In genomic region chr16:30740364-30741251, GRCh38 we compare ENCODE assay signal across 8 cellular contexts. TPM values are rescaled to one million over a fixed set of nuclear protein-coding genes. Genes with fewer than 3 reads are reported as not detected.
A peak's percentile ranks its signal among the peaks of the same experiment; 100 is the strongest.
DNase-seq lines count a peak whose midpoint lies in the region; ATAC-seq and TF ChIP-seq lines count a peak whose summit lies in the region.

No MANE protein-coding gene starts in this region.

- intact Hi-C loops in activated naive CD4-positive, alpha-beta T cell treated with anti-CD3 and anti-CD28 coated beads for 36 hours (cut with micrococcal nuclease) = no loop called here
- intact Hi-C loops in activated CD4-positive, alpha-beta memory T cell treated with anti-CD3 and anti-CD28 coated beads for 36 hours (cut with micrococcal nuclease) = no loop called here
- intact Hi-C loops in Right ventricle myocardium inferior (cut with DNase I) = no loop called here
- intact Hi-C loops in psoas muscle (cut with DNase I) = loop anchor here (5.0 kb wide), 2 partner anchors 33 to 38 kb away; no protein-coding TSS in a partner anchor

- peaks cover 11 to 82% of the 10 kb centered on the region in 2 donors for H3K36me3 ChIP-seq in psoas muscle (ENCODE audit: insufficient read depth in 1 of 2, low read depth in 1 of 2)

- H3K4me3 Mint-ChIP-seq in activated naive CD4-positive, alpha-beta T cell treated with anti-CD3 and anti-CD28 coated beads for 36 hours = no peak overlapping the region
- no peak overlapping the region for H3K4me3 Mint-ChIP-seq in activated CD4-positive, alpha-beta memory T cell treated with anti-CD3 and anti-CD28 coated beads for 36 hours

- peaks cover 44% of the 10 kb centered on the region for H3K36me3 Mint-ChIP-seq in activated naive CD4-positive, alpha-beta T cell treated with anti-CD3 and anti-CD28 coated beads for 36 hours (ENCODE audit: low read depth)
- H3K36me3 Mint-ChIP-seq in activated CD4-positive, alpha-beta memory T cell treated with anti-CD3 and anti-CD28 coated beads for 36 hours = peaks cover 54% of the 10 kb centered on the region

- H3K4me1 Mint-ChIP-seq in activated naive CD4-positive, alpha-beta T cell treated with anti-CD3 and anti-CD28 coated beads for 36 hours (ENCODE audit: low read depth) = peaks cover 10% of the 10 kb centered on the region
- peaks cover 19% of the 10 kb centered on the region for H3K4me1 Mint-ChIP-seq in activated CD4-positive, alpha-beta memory T cell treated with anti-CD3 and anti-CD28 coated beads for 36 hours (ENCODE audit: low read depth)

- H3K27ac ChIP-seq in psoas muscle = peak overlapping the region; percentile 19

- H3K27me3 Mint-ChIP-seq in activated naive CD4-positive, alpha-beta T cell treated with anti-CD3 and anti-CD28 coated beads for 36 hours (ENCODE audit: low read depth) = no peaks in the 10 kb centered on the region
- no peaks in the 10 kb centered on the region for H3K27me3 Mint-ChIP-seq in activated CD4-positive, alpha-beta memory T cell treated with anti-CD3 and anti-CD28 coated beads for 36 hours

- H3K27ac Mint-ChIP-seq in activated naive CD4-positive, alpha-beta T cell treated with anti-CD3 and anti-CD28 coated beads for 36 hours = peak overlapping the region; percentile 67
- peak overlapping the region; percentile 60 for H3K27ac Mint-ChIP-seq in activated CD4-positive, alpha-beta memory T cell treated with anti-CD3 and anti-CD28 coated beads for 36 hours

- POLR2A ChIA-PET in activated CD4-positive, alpha-beta memory T cell treated with anti-CD3 and anti-CD28 coated beads for 36 hours (lab: Charles Lee) = no interaction called here

- H3K27me3 ChIP-seq in psoas muscle (ENCODE audit: insufficient read depth in 3 of 3, low read length in 2 of 3) = no peaks in the 10 kb centered on the region

- ATAC-seq in Right ventricle myocardium inferior (peak; percentile 72), psoas muscle (peak; percentile 62 to 77 (median 68)), GM21737 (IDR thresholded peaks at IDR 0.05; ENCODE audit: unreplicated experiment) (no peak), HG02981 (IDR thresholded peaks at IDR 0.05; ENCODE audit: unreplicated experiment) (no peak)

- CTCF ChIA-PET in activated naive CD4-positive, alpha-beta T cell treated with anti-CD3 and anti-CD28 coated beads for 36 hours (lab: Charles Lee) = interaction anchor here (0.6 kb wide), 1 partner anchor 95 kb away, joined by 3 read pairs; no protein-coding TSS in a partner anchor
- CTCF ChIA-PET in activated CD4-positive, alpha-beta memory T cell treated with anti-CD3 and anti-CD28 coated beads for 36 hours (lab: Charles Lee) = no interaction called here

- H3K4me3 ChIP-seq in psoas muscle = no peak overlapping the region

- no peaks in the 10 kb centered on the region for H3K9me3 Mint-ChIP-seq in activated naive CD4-positive, alpha-beta T cell treated with anti-CD3 and anti-CD28 coated beads for 36 hours
- H3K9me3 Mint-ChIP-seq in activated CD4-positive, alpha-beta memory T cell treated with anti-CD3 and anti-CD28 coated beads for 36 hours = no peaks in the 10 kb centered on the region

- 41 to 53% (median 49%) methylated on average over 8 of the region's 8 CpGs for WGBS in psoas muscle, 3 donors

- TF ChIP-seq CTCF in psoas muscle (IDR thresholded peaks at IDR 0.05) = no peak

- no peaks in the 10 kb centered on the region for H3K4me1 ChIP-seq in psoas muscle

- no peaks in the 10 kb centered on the region for H3K9me3 ChIP-seq in psoas muscle

- no peak for DNase-seq in activated naive CD4-positive, alpha-beta T cell treated with anti-CD3 and anti-CD28 coated beads for 36 hours
- DNase-seq in activated naive CD4-positive, alpha-beta T cell treated with anti-CD3 and anti-CD28 coated beads, Interleukin-2, amount 50 U/mL, for 16 hours = no peak
- DNase-seq in activated CD4-positive, alpha-beta memory T cell treated with anti-CD3 and anti-CD28 coated beads for 36 hours = peak; percentile 43
- DNase-seq in Right ventricle myocardium inferior (ENCODE audit: missing footprints) (peak; percentile 88), psoas muscle (peak; percentile 83 to 91), activated gamma-delta T cell treated with Interleukin-2 at 50 U/mL for 16 hours (no peak)

RNA-seq across cellular contexts. Expression of gene PHKG2, which starts 7.6 kb away (rescaled TPM):
- total RNA-seq in activated naive CD4-positive, alpha-beta T cell treated with anti-CD3 and anti-CD28 coated beads for 36 hours = 10 to 100 TPM; 23.3 to 26.4 TPM
- 10 to 100 TPM; 24.1 to 27.9 TPM for total RNA-seq in activated CD4-positive, alpha-beta memory T cell treated with anti-CD3 and anti-CD28 coated beads for 36 hours
- total RNA-seq in Right ventricle myocardium inferior (12.6 TPM), psoas muscle (10 to 100 TPM; 10.1 to 13.5 (median 12.9) TPM)
- 10 to 100 TPM; 13.2 to 21.3 (median 13.8) TPM for polyA plus RNA-seq in psoas muscle

RNA-seq across cellular contexts. Expression of gene CFAP119, which starts 21.3 kb away (rescaled TPM):
- 1 to 10 TPM; 2.0 to 2.3 TPM for total RNA-seq in activated naive CD4-positive, alpha-beta T cell treated with anti-CD3 and anti-CD28 coated beads for 36 hours
- 1 to 10 TPM; 3.8 to 4.9 TPM for total RNA-seq in activated CD4-positive, alpha-beta memory T cell treated with anti-CD3 and anti-CD28 coated beads for 36 hours
- total RNA-seq in Right ventricle myocardium inferior (0.89 TPM), psoas muscle (1 to 10 TPM in 1 of 4 donors, under 1 TPM in 3; 0.52 to 2.4 (median 0.78) TPM)
- 1 to 10 TPM in 1 of 3 donors, under 1 TPM in 2; 0.48 to 3.0 (median 0.63) TPM for polyA plus RNA-seq in psoas muscle

RNA-seq across cellular contexts. Expression of gene RNF40, which starts 21.5 kb away (rescaled TPM):
- total RNA-seq in activated naive CD4-positive, alpha-beta T cell treated with anti-CD3 and anti-CD28 coated beads for 36 hours = 10 to 100 TPM; 51.1 to 61.0 TPM
- total RNA-seq in activated CD4-positive, alpha-beta memory T cell treated with anti-CD3 and anti-CD28 coated beads for 36 hours = 10 to 100 TPM; 70.9 to 72.8 TPM
- 42.6 TPM for total RNA-seq in Right ventricle myocardium inferior
- total RNA-seq in psoas muscle = 10 to 100 TPM; 26.8 to 49.1 (median 36.5) TPM
- polyA plus RNA-seq in psoas muscle = 10 to 100 TPM; 29.1 to 42.2 (median 33.2) TPM

RNA-seq across cellular contexts. Expression of gene SRCAP, which starts 41.6 kb away (rescaled TPM):
- 10 to 100 TPM; 52.3 to 55.2 TPM for total RNA-seq in activated naive CD4-positive, alpha-beta T cell treated with anti-CD3 and anti-CD28 coated beads for 36 hours
- total RNA-seq in activated CD4-positive, alpha-beta memory T cell treated with anti-CD3 and anti-CD28 coated beads for 36 hours = 10 to 100 TPM; 48.4 to 54.0 TPM
- total RNA-seq in Right ventricle myocardium inferior (39.7 TPM), psoas muscle (10 to 100 TPM; 37.8 to 50.1 (median 45.2) TPM)
- 10 to 100 TPM in 1 of 3 donors, 1 to 10 TPM in 2; 4.4 to 32.7 (median 4.5) TPM for polyA plus RNA-seq in psoas muscle

RNA-seq across cellular contexts. Expression of gene ZNF629, which starts 46.4 kb away (rescaled TPM):
- 1 to 10 TPM; 2.1 to 2.3 TPM for total RNA-seq in activated naive CD4-positive, alpha-beta T cell treated with anti-CD3 and anti-CD28 coated beads for 36 hours
- 1 to 10 TPM; 2.9 to 3.1 TPM for total RNA-seq in activated CD4-positive, alpha-beta memory T cell treated with anti-CD3 and anti-CD28 coated beads for 36 hours
- 17.4 TPM for total RNA-seq in Right ventricle myocardium inferior
- 10 to 100 TPM in 3 of 4 donors, 1 to 10 TPM in 1; 5.3 to 15.9 (median 13.1) TPM for total RNA-seq in psoas muscle
- 1 to 10 TPM; 1.5 to 7.8 (median 4.4) TPM for polyA plus RNA-seq in psoas muscle

Comparison
In these comparisons a context has a peak if more than half of its experiments do, and no peak if none do; other contexts are left out.
1. DNase-seq: peak in activated CD4-positive, alpha-beta memory T cell treated with anti-CD3 and anti-CD28 coated beads for 36 hours (single experiment), Right ventricle myocardium inferior (single experiment) and psoas muscle (2 of 2); none in activated naive CD4-positive, alpha-beta T cell treated with anti-CD3 and anti-CD28 coated beads for 36 hours (single experiment), activated naive CD4-positive, alpha-beta T cell treated with anti-CD3 and anti-CD28 coated beads, Interleukin-2, amount 50 U/mL, for 16 hours (single experiment) and activated gamma-delta T cell treated with Interleukin-2 at 50 U/mL for 16 hours (single experiment).
2. ATAC-seq: peak in Right ventricle myocardium inferior (single experiment) and psoas muscle (4 of 4); none in GM21737 (single experiment) and HG02981 (single experiment).
3. intact Hi-C loops: an anchor here in psoas muscle (5.0 kb wide); none called in activated naive CD4-positive, alpha-beta T cell treated with anti-CD3 and anti-CD28 coated beads for 36 hours, activated CD4-positive, alpha-beta memory T cell treated with anti-CD3 and anti-CD28 coated beads for 36 hours and Right ventricle myocardium inferior.